ENCODE assay signal across 31 cellular contexts in the genomic region with DNA sequence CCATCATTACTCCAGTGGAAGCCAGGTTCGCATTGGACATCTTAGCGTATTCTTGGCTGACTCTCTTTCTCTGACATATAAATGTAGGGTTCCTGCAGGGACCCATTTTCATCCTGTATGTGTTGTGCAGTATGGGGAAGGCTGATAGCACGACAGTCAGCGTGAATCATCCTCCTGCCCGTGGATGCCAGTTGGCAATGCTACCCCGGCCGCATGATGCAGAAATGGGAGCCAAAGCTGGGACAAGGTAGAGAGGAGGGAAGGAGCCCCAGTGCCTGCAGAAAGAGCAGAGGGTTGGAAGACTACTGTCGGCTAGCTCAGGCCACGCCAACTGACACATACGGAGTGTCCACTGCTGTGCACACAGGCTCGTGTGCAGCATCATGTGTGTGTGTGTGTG.
"Had no signal": no experiment of that assay in that cellular context is flagged by ENCODE, and none has a peak within 500 bp of the region (broad histone marks: within the 10 kb centered on the region; RNA-seq: fewer than 3 reads in every experiment).

No MANE protein-coding gene starts in this region.

- H3K4me1 ChIP-seq: parathyroid adenoma, right atrium auricular region, tibial nerve had no signal

- H3K9ac ChIP-seq: parathyroid adenoma had no signal

- H3K27ac ChIP-seq: brain microvascular endothelial cell, epithelial cell of prostate, esophagus squamous epithelium, heart right ventricle, left ventricle myocardium inferior, neutrophil, parathyroid adenoma, right atrium auricular region, tibial nerve had no signal

- H3K79me2 ChIP-seq: parathyroid adenoma had no signal

- H3K27me3 ChIP-seq: brain microvascular endothelial cell, neutrophil, right atrium auricular region, tibial nerve had no signal

- H3K4me2 ChIP-seq: smooth muscle cell had no signal

- ATAC-seq: stimulated activated memory B cell treated with anti-CD40 and anti-IgM and Interleukin-4, amounts not matched to agents 10 μg/mL and 1 μg/mL and 100 μg/mL, for 72 hours; stimulated activated naive CD8-positive, alpha-beta T cell treated with anti-CD3 and anti-CD28 coated beads, Interleukin-15, amount 100 ng/mL, for 72 hours; WTC11 had no signal

- H3K4me3 ChIP-seq: esophagus squamous epithelium, heart right ventricle, left ventricle myocardium inferior, right atrium auricular region, smooth muscle cell, tibial nerve had no signal

- H3K36me3 ChIP-seq: brain microvascular endothelial cell, esophagus squamous epithelium, heart right ventricle, left ventricle myocardium inferior, neutrophil, right atrium auricular region, tibial nerve had no signal

- H2AFZ ChIP-seq: parathyroid adenoma had no signal

- FAIRE-seq: astrocyte, colon had no signal

- H3K9me3 ChIP-seq: heart right ventricle, left ventricle myocardium inferior, neutrophil, right atrium auricular region, tibial nerve had no signal

- DNase-seq: activated CD4-positive, alpha-beta memory T cell treated with anti-CD3 and anti-CD28 coated beads, Interleukin-2, amount 10 ng/mL, durations not matched to agents 7 days and 5 days; activated CD4-positive, alpha-beta T cell treated with anti-CD3 and anti-CD28 coated beads for 1 hour; activated CD4-positive, alpha-beta T cell treated with anti-CD3 and anti-CD28 coated beads, Interleukin-2, amount 10 ng/mL, durations not matched to agents 7 days and 5 days; activated CD8-positive, alpha-beta memory T cell treated with anti-CD3 and anti-CD28 coated beads, Interleukin-2, amount 50 U/mL, for 48 hours; activated gamma-delta T cell; activated naive CD4-positive, alpha-beta T cell treated with anti-CD3 and anti-CD28 coated beads, Interleukin-2, amount 10 ng/mL, durations not matched to agents 7 days and 5 days; activated naive CD8-positive, alpha-beta T cell treated with anti-CD3 and anti-CD28 coated beads, Interleukin-2, amount 10 ng/mL, durations not matched to agents 7 days and 5 days; activated T-cell treated with anti-CD3 and anti-CD28 coated beads, Interleukin-2, amount 50 U/mL, for 24 hours; brain microvascular endothelial cell; dermis blood vessel endothelial cell; effector CD4-positive, alpha-beta T cell; esophagus squamous epithelium; foreskin melanocyte; heart right ventricle; left ventricle myocardium inferior; naive B cell; nephron progenitor cell; stimulated activated CD4-positive, alpha-beta T cell treated with anti-CD3 and anti-CD28 coated beads, Interleukin-1b, Interleukin-23, amount 100 ng/mL, for 48 hours; stimulated activated CD4-positive, alpha-beta T cell treated with anti-CD3 and anti-CD28 coated beads, Interleukin-4, amount 100 ng/mL, for 4 hours; stimulated activated CD8-positive, alpha-beta memory T cell treated with anti-CD3 and anti-CD28 coated beads, Interleukin-4, amount 100 ng/mL, for 48 hours; stimulated activated naive CD8-positive, alpha-beta T cell treated with anti-CD3 and anti-CD28 coated beads, Interleukin-15, amount 100 ng/mL, for 72 hours had no signal
